ENCODE assay signal across 8 cellular contexts in genomic region chr9:133738039-133738805, GRCh38. TPM values are rescaled to one million over a fixed set of nuclear protein-coding genes. Genes with fewer than 3 reads are reported as not detected.
A peak's percentile ranks its signal among the peaks of the same experiment; 100 is the strongest.
DNase-seq lines count a peak whose midpoint lies in the region; ATAC-seq and TF ChIP-seq lines count a peak whose summit lies in the region.

TSS of gene SARDH (minus strand) at chr9:133738352. CDS start at chr9:133734173, 4,179 bp downstream.

- H3K79me2 ChIP-seq in parathyroid adenoma: no peaks in the 10 kb centered on the region

- peak within 1 kb of the TSS; percentile 35 for H3K4me2 ChIP-seq in parathyroid adenoma (ENCODE audit: low read length)

- no peak for TF ChIP-seq CTCF in parathyroid adenoma (IDR thresholded peaks at IDR 0.05)

- H3K4me1 ChIP-seq in parathyroid adenoma: no peaks in the 10 kb centered on the region

- intact Hi-C loops in cardiac septum (cut with DNase I): no loop called here

- no peaks in the 10 kb centered on the region for H3K36me3 ChIP-seq in parathyroid adenoma (ENCODE audit: control insufficient read depth, insufficient read depth, low read length)

- DNase-seq in NCI-H146 (lab: John Stamatoyannopoulos, UW) (peak; percentile 34), NCI-H146 treated with DMSO at 0.1 percent for 48 hours (lab: John Stamatoyannopoulos, UW; ENCODE audit: unreplicated experiment) (no peak), NCI-H82 treated with DMSO at 0.1 percent for 48 hours (lab: John Stamatoyannopoulos, UW; ENCODE audit: unreplicated experiment) (peak; percentile 58), cardiac septum (ENCODE audit: low spot score) (peak; percentile 71)
- peak; percentile 18 for DNase-seq in activated gamma-delta T cell treated with anti-CD3 and anti-CD28 coated beads, Interleukin-2, amount 50 U/mL, for 16 hours (ENCODE audit: low read depth)

- ATAC-seq in GM18498 (IDR thresholded peaks at IDR 0.05; ENCODE audit: unreplicated experiment) (no peak), GM21737 (IDR thresholded peaks at IDR 0.05; ENCODE audit: unreplicated experiment) (no peak)

- no peak within 1 kb of the TSS for H3K27ac ChIP-seq in parathyroid adenoma

- H3K4me3 ChIP-seq in parathyroid adenoma (ENCODE audit: low read depth, low read length): no peak within 1 kb of the TSS

- no peak within 1 kb of the TSS for H3K9ac ChIP-seq in parathyroid adenoma

- H2AFZ ChIP-seq in parathyroid adenoma: peak within 1 kb of the TSS; percentile 51

- no peaks in the 10 kb centered on the region for H3K9me3 ChIP-seq in parathyroid adenoma (ENCODE audit: control insufficient read depth, low read length)

- no peaks in the 10 kb centered on the region for H3K27me3 ChIP-seq in parathyroid adenoma (ENCODE audit: control insufficient read depth, insufficient read depth, low read length)

RNA-seq across cellular contexts. Expression of gene SARDH, which starts in this region (rescaled TPM):
- 1.3 TPM for total RNA-seq in cardiac septum
